In genomic region chr1:91490501-91490900, GRCh38 we compare ENCODE assay signal across 26 cellular contexts.
"Had no signal": no experiment of that assay in that cellular context is flagged by ENCODE, and none has a peak within 500 bp of the region (broad histone marks: within the 10 kb centered on the region; RNA-seq: fewer than 3 reads in every experiment).

No MANE protein-coding gene starts in this region.

- ATAC-seq: activated naive CD4-positive, alpha-beta T cell treated with anti-CD3 and anti-CD28 coated beads, Interleukin-2, amount 50 U/mL, for 72 hours; activated T-cell treated with anti-CD3 and anti-CD28 coated beads, Interleukin-2, amount 50 U/mL, for 72 hours; foreskin keratinocyte; heart left ventricle; left lung; stimulated activated naive B cell treated with anti-CD40 and anti-IgM and Interleukin-4, amounts not matched to agents 10 μg/mL and 1 μg/mL and 100 μg/mL, for 72 hours; upper lobe of right lung had no signal

- DNase-seq: activated CD4-positive, alpha-beta T cell treated with anti-CD3 and anti-CD28 coated beads for 4 hours; activated CD4-positive, alpha-beta T cell treated with anti-CD3 and anti-CD28 coated beads, Interleukin-2, amount 50 U/mL, for 4 hours; activated naive CD4-positive, alpha-beta T cell; activated T-cell treated with anti-CD3 and anti-CD28 coated beads for 4 hours; activated T-cell treated with anti-CD3 and anti-CD28 coated beads, Interleukin-2, amount 50 U/mL, for 72 hours; central memory CD4-positive, alpha-beta T cell; endodermal cell; foreskin keratinocyte; heart left ventricle; kidney glomerular epithelial cell; left lung; nephron progenitor cell; sigmoid colon; stimulated activated CD4-positive, alpha-beta T cell treated with anti-CD3 and anti-CD28 coated beads, Interleukin-1b, Interleukin-23, amount 100 ng/mL, for 48 hours; stimulated activated CD4-positive, alpha-beta T cell treated with anti-CD3 and anti-CD28 coated beads, Interleukin-4, amount 100 ng/mL, for 4 hours; stimulated activated CD8-positive, alpha-beta memory T cell treated with anti-CD3 and anti-CD28 coated beads, Interleukin-4, amount 100 ng/mL, for 48 hours; stimulated activated naive B cell treated with anti-CD40 and anti-IgM and Interleukin-4, amounts not matched to agents 10 μg/mL and 1 μg/mL and 100 μg/mL, for 72 hours; stomach; T-helper 9 cell; thyroid gland; upper lobe of right lung had no signal

- H3K27ac ChIP-seq: breast epithelium, esophagus muscularis mucosa, foreskin keratinocyte, heart left ventricle, left lung, neutrophil, sigmoid colon, stomach, thyroid gland, upper lobe of right lung, VCaP had no signal
